Comparison of ENCODE assay signal across 34 cellular contexts in genomic region chr11:24060125-24060524, GRCh38.
DNase-seq lines count a peak whose midpoint lies in the region; ATAC-seq, FAIRE-seq and TF ChIP-seq lines count a peak whose summit lies in the region.
"Had no signal": no experiment of that assay in that cellular context is flagged by ENCODE, and none has a peak within 500 bp of the region (broad histone marks: within the 10 kb centered on the region; RNA-seq: fewer than 3 reads in every experiment).

No MANE protein-coding gene starts in this region.

- no peaks in the 10 kb centered on the region for H3K79me1 ChIP-seq in IMR-90 (ENCODE audit: low read depth in 1 of 2, low read length in 2 of 2)

- no peaks in the 10 kb centered on the region for H3K9me1 ChIP-seq in IMR-90 (ENCODE audit: insufficient read depth, low read length)
- H3K9me1 ChIP-seq in K562 (ENCODE audit: control insufficient read depth, insufficient read depth, low read length): no peaks in the 10 kb centered on the region

- in situ Hi-C loops in HepG2 (cut with HindIII; ENCODE audit: extremely low pct_ligation_motif_present, low pct_unique_long_range_greater_than_20kb) (no loop called here), IMR-90 (cut with MboI; ENCODE audit: low sequenced_read_pairs) (no loop called here), K562 (cut with MboI) (loop anchor here (10.0 kb wide), 1 partner anchor 1915 kb away; no protein-coding TSS in a partner anchor)

- no peak overlapping the region for H4K91ac ChIP-seq in IMR-90 (ENCODE audit: insufficient read depth, low read depth, low read length)

- H2BK20ac ChIP-seq in IMR-90 (ENCODE audit: low read depth, low read length): no peak overlapping the region

- FAIRE-seq in HepG2 (lab: Jason Lieb, UNC) (no peak), A549 (lab: Jason Lieb, UNC) (no peak), K562 (lab: Jason Lieb, UNC) (no peak)
- FAIRE-seq: A204.1, D721Med had no signal

- H3K9me3 ChIP-seq in HepG2 (ENCODE audit: low read length): no peaks in the 10 kb centered on the region
- H3K9me3 ChIP-seq in right lobe of liver: no peaks in the 10 kb centered on the region
- H3K9me3 ChIP-seq in A549: no peaks in the 10 kb centered on the region
- H3K9me3 ChIP-seq in IMR-90 (ENCODE audit: control insufficient read depth, insufficient read depth, low read length): no peaks in the 10 kb centered on the region
- no peaks in the 10 kb centered on the region for H3K9me3 ChIP-seq in K562 (replicated peaks; ENCODE audit: control insufficient read depth, insufficient read depth, low read depth, low read length)
- no peaks in the 10 kb centered on the region for H3K9me3 ChIP-seq in thyroid gland
- H3K9me3 ChIP-seq: BE2C; BLaER1; BLaER1 treated with 17β-estradiol and CSF1 and Interleukin-3, amounts not matched to agents 10 nM and 100 nM; Caco-2 had no signal

- H3K27me3 ChIP-seq in HepG2 (ENCODE audit: control insufficient read depth in 1 of 2, insufficient read depth in 2 of 2, low read length in 2 of 2) (no peaks in the 10 kb centered on the region; a peak in 1 of 5 replicates), right lobe of liver (no peaks in the 10 kb centered on the region), IMR-90 (ENCODE audit: control insufficient read depth, insufficient read depth, low read length) (no peaks in the 10 kb centered on the region), K562 (ENCODE audit: control insufficient read depth in 2 of 2, insufficient read depth in 2 of 2, low read length in 2 of 2) (no peaks in the 10 kb centered on the region), thyroid gland (no peaks in the 10 kb centered on the region)
- H3K27me3 ChIP-seq: BE2C; BLaER1; BLaER1 treated with 17β-estradiol and CSF1 and Interleukin-3, amounts not matched to agents 10 nM and 100 nM had no signal

- no peak overlapping the region for H3K56ac ChIP-seq in IMR-90 (ENCODE audit: extremely low read depth, insufficient read depth, low read length)

- no peak overlapping the region for H2BK15ac ChIP-seq in IMR-90 (ENCODE audit: low read depth, low read length)

- H3K4me2 ChIP-seq in HepG2 (ENCODE audit: low read depth, low read length): no peak overlapping the region
- no peak overlapping the region for H3K4me2 ChIP-seq in A549
- H3K4me2 ChIP-seq in IMR-90 (ENCODE audit: low read depth, low read length): no peak overlapping the region
- H3K4me2 ChIP-seq in K562 (ENCODE audit: insufficient read depth, low read length): no peak overlapping the region
- H3K4me2 ChIP-seq: BLaER1; BLaER1 treated with 17β-estradiol and CSF1 and Interleukin-3, amounts not matched to agents 10 nM and 100 nM had no signal

- TF ChIP-seq CTCF in HepG2 (CRISPR knock-in tag; IDR thresholded peaks at IDR 0.05) (no peak), right lobe of liver (IDR thresholded peaks at IDR 0.05) (no peak), A549 (IDR thresholded peaks at IDR 0.05) (no peak), IMR-90 (conservative IDR thresholded peaks at IDR 0.05; ENCODE audit: low read depth, low read length) (no peak), K562 (IDR thresholded peaks at IDR 0.05 in 2 of 3, conservative IDR thresholded peaks at IDR 0.05 in 1 of 3; ENCODE audit: insufficient read depth in 2 of 3, low read depth in 1 of 3, low read length in 3 of 3) (no peak), thyroid gland (IDR thresholded peaks at IDR 0.05) (no peak)

- no peak overlapping the region for H2BK5ac ChIP-seq in IMR-90 (ENCODE audit: low read depth, low read length, poor library complexity, severe bottlenecking)

- H2AK5ac ChIP-seq in IMR-90 (ENCODE audit: low read depth, low read length): no peak overlapping the region

- TF ChIP-seq POLR2A in HepG2 (IDR thresholded peaks at IDR 0.05; ENCODE audit: insufficient read depth in 1 of 2, low read depth in 2 of 2, low read length in 2 of 2) (no peak), right lobe of liver (IDR thresholded peaks at IDR 0.05) (no peak), A549 (IDR thresholded peaks at IDR 0.05; ENCODE audit: low read length) (no peak), IMR-90 (IDR thresholded peaks at IDR 0.05; ENCODE audit: low read depth, low read length) (no peak), K562 (conservative IDR thresholded peaks at IDR 0.05) (no peak), thyroid gland (IDR thresholded peaks at IDR 0.05) (no peak)

- H3K18ac ChIP-seq in IMR-90 (ENCODE audit: low read depth, low read length): no peak overlapping the region

- H3K14ac ChIP-seq in IMR-90 (replicated peaks; ENCODE audit: low read depth, low read length): no peak overlapping the region

- no peak overlapping the region for H3K4ac ChIP-seq in IMR-90 (ENCODE audit: low read depth, low read length)

- no TSS peak for BruUV-seq in HepG2 (replicated peaks; lab: Mats Ljungman, UMichigan)
- BruUV-seq in IMR-90 (replicated peaks; lab: Mats Ljungman, UMichigan): no TSS peak
- no TSS peak for BruUV-seq in K562 (replicated peaks; lab: Mats Ljungman, UMichigan)

- 19% methylated on average over 3 of the region's 3 CpGs for WGBS in HepG2 (ENCODE audit: low lambda C conversion rate)
- WGBS in right lobe of liver (ENCODE audit: insufficient coverage, low coverage, low lambda C conversion rate, missing lambda C conversion rate): 90% methylated on average over 3 of the region's 3 CpGs
- WGBS in A549 (ENCODE audit: missing lambda C conversion rate): 71% methylated on average over 3 of the region's 3 CpGs
- no CpG with 5 or more reads among the region's 3 CpGs for WGBS in IMR-90 (ENCODE audit: extremely low coverage in 2 of 2, insufficient read length in 1 of 2), 2 experiments
- WGBS in K562 (ENCODE audit: insufficient coverage, low coverage, missing lambda C conversion rate): 0% methylated on average over 3 of the region's 3 CpGs
- WGBS in thyroid gland, 2 donors: 78 to 94% methylated on average over 3 of the region's 3 CpGs

- dilution Hi-C loops in IMR-90 (cut with HindIII; ENCODE audit: low sequenced_read_pairs, unreplicated experiment): no loop called here

- no peak overlapping the region for H3K9ac ChIP-seq in HepG2 (ENCODE audit: insufficient read depth, low read depth, low read length)
- H3K9ac ChIP-seq in IMR-90 (ENCODE audit: low read depth, low read length): no peak overlapping the region
- H3K9ac ChIP-seq in K562 (ENCODE audit: insufficient read depth in 1 of 2, low read depth in 2 of 2, low read length in 2 of 2): no peak overlapping the region
- H3K9ac ChIP-seq: BLaER1; BLaER1 treated with 17β-estradiol and CSF1 and Interleukin-3, amounts not matched to agents 10 nM and 100 nM had no signal

- H3K27ac ChIP-seq in HepG2 (ENCODE audit: extremely low read length, insufficient read depth, low read length): no peak overlapping the region
- no peak overlapping the region for H3K27ac ChIP-seq in right lobe of liver
- no peak overlapping the region for H3K27ac ChIP-seq in A549
- no peak overlapping the region for H3K27ac ChIP-seq in IMR-90 (ENCODE audit: insufficient read depth, low read length)
- no peak overlapping the region for H3K27ac ChIP-seq in K562 (ENCODE audit: extremely low read depth, low read depth, low read length)
- no peak overlapping the region for H3K27ac ChIP-seq in thyroid gland
- H3K27ac ChIP-seq: 22Rv1; BLaER1; BLaER1 treated with 17β-estradiol and CSF1 and Interleukin-3, amounts not matched to agents 10 nM and 100 nM; C4-2B had no signal

- H3K4me3 ChIP-seq in HepG2 (replicated peaks in 1 of 3; ENCODE audit: insufficient read depth in 1 of 3, low read depth in 2 of 3, low read length in 3 of 3) (no peak overlapping the region), right lobe of liver (no peak overlapping the region), A549 (no peak overlapping the region), IMR-90 (ENCODE audit: insufficient read depth, low read depth, low read length) (no peak overlapping the region), K562 (no peak overlapping the region), thyroid gland (replicated peaks in 1 of 3) (no peak overlapping the region)
- H3K4me3 ChIP-seq: BLaER1; BLaER1 treated with 17β-estradiol and CSF1 and Interleukin-3, amounts not matched to agents 10 nM and 100 nM had no signal

- no peak overlapping the region for H2AK9ac ChIP-seq in IMR-90 (replicated peaks; ENCODE audit: low read depth, low read length, poor library complexity)

- no peaks in the 10 kb centered on the region for H3K36me3 ChIP-seq in HepG2 (replicated peaks in 1 of 2; ENCODE audit: control insufficient read depth in 1 of 2, insufficient read depth in 2 of 2, low read length in 2 of 2)
- no peaks in the 10 kb centered on the region for H3K36me3 ChIP-seq in right lobe of liver
- no peaks in the 10 kb centered on the region for H3K36me3 ChIP-seq in IMR-90 (ENCODE audit: control insufficient read depth, insufficient read depth, low read length)
- no peaks in the 10 kb centered on the region for H3K36me3 ChIP-seq in K562 (ENCODE audit: control insufficient read depth, insufficient read depth, low read length)
- no peaks in the 10 kb centered on the region for H3K36me3 ChIP-seq in thyroid gland
- H3K36me3 ChIP-seq: BE2C; BLaER1; BLaER1 treated with 17β-estradiol and CSF1 and Interleukin-3, amounts not matched to agents 10 nM and 100 nM had no signal

- ATAC-seq in HepG2 (no peak), right lobe of liver (no peak), A549 (no peak), IMR-90 (ENCODE audit: low read depth) (no peak), K562 (no peak)
- ATAC-seq: CD8-positive, alpha-beta T cell had no signal

- H4K20me1 ChIP-seq in HepG2 (ENCODE audit: insufficient read depth, low read length) (no peaks in the 10 kb centered on the region), IMR-90 (ENCODE audit: insufficient read depth, low read length) (no peaks in the 10 kb centered on the region), K562 (replicated peaks; ENCODE audit: control insufficient read depth, insufficient read depth, low read length) (no peaks in the 10 kb centered on the region)
- H4K20me1 ChIP-seq: BLaER1; BLaER1 treated with 17β-estradiol and CSF1 and Interleukin-3, amounts not matched to agents 10 nM and 100 nM had no signal

- no peak overlapping the region for H4K5ac ChIP-seq in IMR-90 (ENCODE audit: low read depth, low read length)

- TF ChIP-seq EP300 in HepG2 (IDR thresholded peaks at IDR 0.05; ENCODE audit: low read depth in 2 of 2, low read length in 2 of 2): no peak
- TF ChIP-seq EP300 in HepG2 (CRISPR knock-in tag; IDR thresholded peaks at IDR 0.05; ENCODE audit: borderline replicate concordance): no peak
- TF ChIP-seq EP300 in A549 (IDR thresholded peaks at IDR 0.05): no peak
- no peak for TF ChIP-seq EP300 in K562 (IDR thresholded peaks at IDR 0.05; ENCODE audit: low read length)

- TF ChIP-seq RAD21 in HepG2 (CRISPR knock-in tag; IDR thresholded peaks at IDR 0.05): no peak
- TF ChIP-seq RAD21 in A549 (conservative IDR thresholded peaks at IDR 0.05 in 1 of 2, IDR thresholded peaks at IDR 0.05 in 1 of 2): no peak
- TF ChIP-seq RAD21 in IMR-90 (IDR thresholded peaks at IDR 0.05; ENCODE audit: low read length): no peak
- no peak for TF ChIP-seq RAD21 in K562 (CRISPR knock-in tag; conservative IDR thresholded peaks at IDR 0.05 in 1 of 2, IDR thresholded peaks at IDR 0.05 in 1 of 2)

- POLR2A ChIA-PET in HepG2 (lab: Yijun Ruan, JAX): no interaction called here
- POLR2A ChIA-PET in A549 (lab: Yijun Ruan, JAX): no interaction called here
- POLR2A ChIA-PET in IMR-90 (lab: Charles Lee; ENCODE audit: unreplicated experiment): no interaction called here
- POLR2A ChIA-PET in K562 (lab: Yijun Ruan, JAX): no interaction called here

- H2AFZ ChIP-seq in HepG2 (ENCODE audit: low read length): no peak overlapping the region
- H2AFZ ChIP-seq in IMR-90 (replicated peaks; ENCODE audit: low read length, poor library complexity): no peak overlapping the region
- no peak overlapping the region for H2AFZ ChIP-seq in K562 (ENCODE audit: low read depth, low read length)

- H3K79me2 ChIP-seq in HepG2 (ENCODE audit: insufficient read depth, low read length) (no peaks in the 10 kb centered on the region), K562 (ENCODE audit: control insufficient read depth, insufficient read depth, low read length) (no peaks in the 10 kb centered on the region)

- no peak overlapping the region for H2BK120ac ChIP-seq in IMR-90 (ENCODE audit: low read depth, low read length)

- no peak for DNase-seq in HepG2 (ENCODE audit: low spot score)
- DNase-seq in right lobe of liver: no peak
- DNase-seq in A549 (ENCODE audit: low read depth in 1 of 2, low spot score in 1 of 2): no peak
- no peak for DNase-seq in IMR-90
- DNase-seq in K562 (ENCODE audit: extremely low read depth in 1 of 4, low spot score in 3 of 4): no peak
- no peak for DNase-seq in H4 (ENCODE audit: low spot score)
- no peak for DNase-seq in hypothalamus (lab: John Stamatoyannopoulos, UW)
- no peak for DNase-seq in thyroid gland
- DNase-seq: 8988T; ACHN; AML-193; BE2C; C1 segment of cervical spinal cord; Caco-2; Calu3; CD4-positive, alpha-beta memory T cell; CD4-positive, alpha-beta T cell; CD4-positive, CD25-positive, alpha-beta regulatory T cell; CD8-positive, alpha-beta memory T cell; CD8-positive, alpha-beta T cell; COR-L47; DMS 273 treated with DMSO at 0.1 percent for 48 hours; DMS153; DMS53; DMS79; DMS79 treated with DMSO at 0.1 percent for 48 hours; DND-41; EL had no signal

- intact Hi-C loops in HepG2 (cut with micrococcal nuclease; ENCODE audit: unreplicated experiment): no loop called here
- intact Hi-C loops in right lobe of liver (cut with DNase I): no loop called here
- intact Hi-C loops in IMR-90 (cut with micrococcal nuclease): no loop called here
- intact Hi-C loops in K562 (cut with micrococcal nuclease): no loop called here
- intact Hi-C loops in thyroid gland (cut with DNase I): no loop called here

- CTCF ChIA-PET in HepG2 (lab: Yijun Ruan, JAX; ENCODE audit: low intra/inter-chr PET ratio, low total read pairs) (no interaction called here), A549 (lab: Yijun Ruan, JAX) (interaction anchor here (1.2 kb wide), 1 partner anchor 11 kb away, joined by 3 read pairs; no protein-coding TSS in a partner anchor), IMR-90 (lab: Yijun Ruan, JAX) (interaction anchor here (0.6 kb wide), 1 partner anchor 140 kb away, joined by 3 read pairs; no protein-coding TSS in a partner anchor), K562 (lab: Yijun Ruan, JAX; ENCODE audit: low intra/inter-chr PET ratio) (no interaction called here)

- H3K4me1 ChIP-seq in HepG2 (ENCODE audit: insufficient read depth, low read length) (no peaks in the 10 kb centered on the region), right lobe of liver (no peaks in the 10 kb centered on the region), A549 (no peaks in the 10 kb centered on the region), IMR-90 (ENCODE audit: control insufficient read depth, insufficient read depth, low read length) (no peaks in the 10 kb centered on the region), K562 (replicated peaks in 1 of 2; ENCODE audit: control insufficient read depth in 2 of 2, insufficient read depth in 2 of 2, low read length in 2 of 2) (no peaks in the 10 kb centered on the region), thyroid gland (no peaks in the 10 kb centered on the region)
- H3K4me1 ChIP-seq: BE2C; BLaER1; BLaER1 treated with 17β-estradiol and CSF1 and Interleukin-3, amounts not matched to agents 10 nM and 100 nM; Caco-2 had no signal

- H4K8ac ChIP-seq in IMR-90 (ENCODE audit: low read depth in 2 of 2, low read length in 2 of 2): no peak overlapping the region

- H3K23ac ChIP-seq in IMR-90 (ENCODE audit: low read depth, low read length): no peak overlapping the region

Comparison
In these comparisons a context has a peak if more than half of its experiments do, and no peak if none do; other contexts are left out.
1. CTCF ChIA-PET loops: an anchor here in A549 (1.2 kb wide) and IMR-90 (0.6 kb wide); none called in HepG2 and K562.
2. Of the 241 proteins assayed by ChIP-seq in both HepG2 and K562: peak only in HepG2: none; only in K562: MAFG; in both: MAFF and MAFK; in neither: 238.